In genomic region chr4:182917182-182918043, GRCh38 we compare ENCODE assay signal across 8 cellular contexts. TPM values are rescaled to one million over a fixed set of nuclear protein-coding genes. Genes with fewer than 3 reads are reported as not detected.
DNase-seq lines count a peak whose midpoint lies in the region; ATAC-seq and TF ChIP-seq lines count a peak whose summit lies in the region.

Gene DCTD (minus strand): TSS chr4:182917386. CDS start chr4:182915568, 1,818 bp downstream.

- TF ChIP-seq CTCF in CD8-positive, alpha-beta T cell (IDR thresholded peaks at IDR 0.05): peak; percentile 20
- peak; percentile 44 for TF ChIP-seq CTCF in RWPE1 (conservative IDR thresholded peaks at IDR 0.05; ENCODE audit: low read depth)
- peak; percentile 57 for TF ChIP-seq CTCF in neural progenitor cell (IDR thresholded peaks at IDR 0.05)

- H3K27me3 Mint-ChIP-seq in CD8-positive, alpha-beta T cell (ENCODE audit: low read depth): peaks cover under 1% of the 10 kb centered on the region
- H3K27me3 Mint-ChIP-seq in neural progenitor cell (ENCODE audit: insufficient read depth, low read depth): no peaks in the 10 kb centered on the region

- no peaks in the 10 kb centered on the region for H3K9me3 Mint-ChIP-seq in CD8-positive, alpha-beta T cell
- no peaks in the 10 kb centered on the region for H3K9me3 Mint-ChIP-seq in neural progenitor cell

- peaks cover 60% of the 10 kb centered on the region for H3K4me1 Mint-ChIP-seq in CD8-positive, alpha-beta T cell (ENCODE audit: low read depth)
- H3K4me1 Mint-ChIP-seq in neural progenitor cell: peaks cover 21% of the 10 kb centered on the region

- POLR2A ChIA-PET in CD8-positive, alpha-beta T cell (lab: Charles Lee): interaction anchor here (0.9 to 2.0 kb wide), 5 partner anchors 8 to 589 kb away, joined by 3 to 7 read pairs (median 4); partner anchors contain the start of genes CDKN2AIP and ING2
- POLR2A ChIA-PET in RWPE1 (lab: Yijun Ruan, JAX; ENCODE audit: low non-redundant PET): no interaction called here

- H4K20me1 ChIP-seq in neural progenitor cell (ENCODE audit: low read depth): no peaks in the 10 kb centered on the region

- H3K27me3 ChIP-seq in CD8-positive, alpha-beta T cell (ENCODE audit: insufficient read depth, low read length): no peaks in the 10 kb centered on the region
- H3K27me3 ChIP-seq in neural progenitor cell (peaks cover 5% of the 10 kb centered on the region), subcutaneous abdominal adipose tissue (ENCODE audit: control insufficient read depth in 5 of 5, insufficient read depth in 4 of 5, low read length in 5 of 5) (no peaks in the 10 kb centered on the region)

- H3K4me2 ChIP-seq in neural progenitor cell: peak within 1 kb of the TSS; percentile 88

- peaks cover 32% of the 10 kb centered on the region for H3K4me1 ChIP-seq in CD8-positive, alpha-beta T cell (ENCODE audit: insufficient read depth, low read length)
- peaks cover 13% of the 10 kb centered on the region for H3K4me1 ChIP-seq in neural progenitor cell
- peaks cover 0 to 21% (median 17%) of the 10 kb centered on the region in 5 donors for H3K4me1 ChIP-seq in subcutaneous abdominal adipose tissue (ENCODE audit: control insufficient read depth in 5 of 5, insufficient read depth in 5 of 5, low read length in 5 of 5)

- ATAC-seq in CD8-positive, alpha-beta T cell: peak; percentile 72
- ATAC-seq in GM19324 (IDR thresholded peaks at IDR 0.05; ENCODE audit: low FRiP score, unreplicated experiment): peak; percentile 88
- ATAC-seq in HG03460 (IDR thresholded peaks at IDR 0.05; ENCODE audit: unreplicated experiment): peak; percentile 81

- H3K36me3 Mint-ChIP-seq in CD8-positive, alpha-beta T cell: peaks cover 33% of the 10 kb centered on the region
- H3K36me3 Mint-ChIP-seq in neural progenitor cell: peaks cover 12% of the 10 kb centered on the region

- peak within 1 kb of the TSS; percentile 89 for H3K4me3 Mint-ChIP-seq in CD8-positive, alpha-beta T cell
- H3K4me3 Mint-ChIP-seq in neural progenitor cell: peak within 1 kb of the TSS; percentile 92

- H2AFZ ChIP-seq in neural progenitor cell (replicated peaks): peak within 1 kb of the TSS; percentile 87

- peak within 1 kb of the TSS; percentile 92 for H3K27ac Mint-ChIP-seq in CD8-positive, alpha-beta T cell
- H3K27ac Mint-ChIP-seq in neural progenitor cell: peak within 1 kb of the TSS; percentile 81

- intact Hi-C loops in CD8-positive, alpha-beta T cell (cut with DNase I, micrococcal nuclease): loop anchor here (2.0 to 10.0 kb wide), 7 partner anchors 181 to 1907 kb away; partner anchors contain the start of genes CDKN2AIP (in 2 of the 2), ING2 (in 2 of the 2), RWDD4 (in 2 of the 2) and TRAPPC11 (in 2 of the 2)

- peak within 1 kb of the TSS; percentile 96 for H3K27ac ChIP-seq in CD8-positive, alpha-beta T cell (ENCODE audit: low read depth, low read length)
- H3K27ac ChIP-seq in RWPE1: peak within 1 kb of the TSS; percentile 90
- H3K27ac ChIP-seq in neural progenitor cell: peak within 1 kb of the TSS; percentile 66
- H3K27ac ChIP-seq in subcutaneous abdominal adipose tissue (ENCODE audit: low read depth, low read length): peak within 1 kb of the TSS; percentile 87

- peak; percentile 47 to 89 (median 76) for DNase-seq in CD8-positive, alpha-beta T cell
- DNase-seq in RWPE1 (ENCODE audit: low spot score) (peak; percentile 59), fibroblast of the conjunctiva (ENCODE audit: low read depth) (peak; percentile 23), neural progenitor cell (ENCODE audit: low spot score) (peak; percentile 92)
- peak; percentile 73 for DNase-seq in activated effector memory CD4-positive, alpha-beta T cell treated with Interleukin-2 at 50 U/mL for 16 hours

- peak within 1 kb of the TSS; percentile 85 for H3K4me3 ChIP-seq in CD8-positive, alpha-beta T cell (ENCODE audit: low read depth, low read length)
- H3K4me3 ChIP-seq in neural progenitor cell (peak within 1 kb of the TSS; percentile 90), subcutaneous abdominal adipose tissue (ENCODE audit: low read depth in 1 of 5, low read length in 5 of 5) (peak within 1 kb of the TSS; percentile 77 to 92 (median 84))

- H3K36me3 ChIP-seq in CD8-positive, alpha-beta T cell (ENCODE audit: insufficient read depth, low read length): peaks cover 6% of the 10 kb centered on the region
- H3K36me3 ChIP-seq in neural progenitor cell (no peaks in the 10 kb centered on the region), subcutaneous abdominal adipose tissue (ENCODE audit: control insufficient read depth in 5 of 5, insufficient read depth in 5 of 5, low read length in 5 of 5) (peaks cover 6 to 27% (median 24%) of the 10 kb centered on the region in 5 donors)

- no peaks in the 10 kb centered on the region for H3K9me3 ChIP-seq in CD8-positive, alpha-beta T cell (ENCODE audit: low read length)
- H3K9me3 ChIP-seq in neural progenitor cell (ENCODE audit: low read depth) (no peaks in the 10 kb centered on the region), subcutaneous abdominal adipose tissue (ENCODE audit: control insufficient read depth in 5 of 5, low read length in 5 of 5) (no peaks in the 10 kb centered on the region)

- peaks cover 17% of the 10 kb centered on the region for H3F3A ChIP-seq in neural progenitor cell (ENCODE audit: low read depth)

- H3K9ac ChIP-seq in neural progenitor cell: peak within 1 kb of the TSS; percentile 58
- peak within 1 kb of the TSS; percentile 70 to 91 (median 89) for H3K9ac ChIP-seq in subcutaneous abdominal adipose tissue (ENCODE audit: low read length in 5 of 5)

- CTCF ChIA-PET in CD8-positive, alpha-beta T cell (lab: Charles Lee): interaction anchor here (1.0 kb wide), 2 partner anchors 8 to 23 kb away, joined by 3 read pairs; no protein-coding TSS in a partner anchor
- CTCF ChIA-PET in RWPE1 (lab: Yijun Ruan, JAX): interaction anchor here (0.9 kb wide), 2 partner anchors 8 to 49 kb away, joined by 3 read pairs; no protein-coding TSS in a partner anchor

- peaks cover 18% of the 10 kb centered on the region for H3K79me2 ChIP-seq in neural progenitor cell (ENCODE audit: low read depth)

RNA-seq across cellular contexts. Expression of gene DCTD, which starts in this region (rescaled TPM):
- 10 to 100 TPM; 49.6 to 57.0 TPM for total RNA-seq in CD8-positive, alpha-beta T cell
- 92.9 and 93.4 TPM in 2 replicates for total RNA-seq in neural progenitor cell (ENCODE audit: low replicate concordance)

Comparison
In these comparisons a context has a peak if more than half of its experiments do, and no peak if none do; other contexts are left out.
1. Peak in every context shown above with its lines: DNase-seq, ATAC-seq, H3K4me3 ChIP-seq and H3K27ac ChIP-seq.
2. DNase-seq: peak in every context shown above with its lines; median percentile 92 in neural progenitor cell; 76 in CD8-positive, alpha-beta T cell; 73 in activated effector memory CD4-positive, alpha-beta T cell treated with Interleukin-2 at 50 U/mL for 16 hours; 59 in RWPE1; 23 in fibroblast of the conjunctiva.